In the genomic region with DNA sequence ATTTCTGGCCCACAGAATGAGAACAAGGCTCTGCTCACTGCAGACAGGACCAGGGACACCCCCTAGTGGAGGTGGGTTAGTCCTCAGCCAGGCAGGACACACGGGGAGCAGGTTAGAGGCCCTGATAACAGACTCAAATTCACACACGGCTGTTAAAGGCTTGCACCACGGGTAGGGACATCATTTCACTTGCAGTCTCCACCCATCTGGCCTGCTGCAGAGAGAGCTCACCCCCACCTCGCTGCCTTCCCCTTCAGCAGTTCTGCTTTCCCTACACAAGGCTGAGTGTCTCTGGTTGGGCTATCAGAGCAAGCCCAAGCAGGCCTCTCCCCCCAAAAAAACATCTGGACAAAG, we compare ENCODE assay signal across 10 cellular contexts. TPM values are rescaled to one million over a fixed set of nuclear protein-coding genes. Genes with fewer than 3 reads are reported as not detected.
A peak's percentile ranks its signal among the peaks of the same experiment; 100 is the strongest.
DNase-seq lines count a peak whose midpoint lies in the region; ATAC-seq, FAIRE-seq and TF ChIP-seq lines count a peak whose summit lies in the region.
"Had no signal": no experiment of that assay in that cellular context is flagged by ENCODE, and none has a peak within 500 bp of the region (broad histone marks: within the 10 kb centered on the region; RNA-seq: fewer than 3 reads in every experiment).

No MANE protein-coding gene starts in this region.

- H3K4me1 ChIP-seq in ascending aorta, result peaks cover 31 to 80% of the 10 kb centered on the region in 2 donors
- H3K4me1 ChIP-seq in left lung, result peaks cover 0 to 39% of the 10 kb centered on the region in 2 donors

- DNase-seq in BJ (ENCODE audit: low read depth) (no peak), H7 (peak; percentile 77), ascending aorta (ENCODE audit: low spot score in 2 of 2) (no peak), left lung (no peak), T-helper 1 cell (no peak), NCI-H1436 (lab: John Stamatoyannopoulos, UW) (no peak), HTR-8/SVneo (ENCODE audit: insufficient read length, low spot score) (no peak)
- DNase-seq in activated CD8-positive, alpha-beta memory T cell treated with anti-CD3 and anti-CD28 coated beads for 24 hours, result no peak
- DNase-seq: DMS79, NCI-H748 treated with DMSO at 0.1 percent for 48 hours had no signal

- peak; percentile 27 for TF ChIP-seq CTCF in BJ (IDR thresholded peaks at IDR 0.05; ENCODE audit: insufficient read depth, low read depth, low read length)
- TF ChIP-seq CTCF in ascending aorta (IDR thresholded peaks at IDR 0.05), result no peak
- TF ChIP-seq CTCF in left lung (IDR thresholded peaks at IDR 0.05), result no peak

- H3K9me3 ChIP-seq in ascending aorta (no peaks in the 10 kb centered on the region), left lung (no peaks in the 10 kb centered on the region)

- H3K27ac ChIP-seq in ascending aorta, result peak overlapping the region; percentile 86 to 87
- H3K27ac ChIP-seq in left lung, result no peak overlapping the region

- FAIRE-seq in HTR-8/SVneo (lab: Jason Lieb, UNC), result no peak

- peak; percentile 17 for ATAC-seq in left lung

- H3K4me3 ChIP-seq in BJ (ENCODE audit: low read depth, low read length) (no peak overlapping the region), H7 (ENCODE audit: insufficient read depth, low read depth, low read length) (no peak overlapping the region), ascending aorta (no peak overlapping the region), left lung (no peak overlapping the region)

- CTCF ChIA-PET in BJ (lab: Yijun Ruan, JAX), result interaction anchor here (0.6 to 2.3 kb wide), 28 partner anchors 9 to 381 kb away, joined by 3 to 31 read pairs (median 4); partner anchors contain the start of gene MEF2D

- H3K27me3 ChIP-seq in BJ (ENCODE audit: control insufficient read depth, insufficient read depth, low read length) (no peaks in the 10 kb centered on the region), H7 (ENCODE audit: control insufficient read depth, insufficient read depth, low read length) (no peaks in the 10 kb centered on the region), ascending aorta (no peaks in the 10 kb centered on the region), left lung (no peaks in the 10 kb centered on the region)

- intact Hi-C loops in ascending aorta (cut with DNase I) (loop anchor here (1.0 kb wide), 1 partner anchor 18 kb away; no protein-coding TSS in a partner anchor), left lung (cut with DNase I) (no loop called here)

- H3K36me3 ChIP-seq in BJ (ENCODE audit: control insufficient read depth, insufficient read depth, low read length), result peaks cover 60% of the 10 kb centered on the region
- H3K36me3 ChIP-seq in H7 (replicated peaks; ENCODE audit: control insufficient read depth, insufficient read depth, low read length), result peaks cover 21% of the 10 kb centered on the region
- peaks cover 81 to 82% of the 10 kb centered on the region in 2 donors for H3K36me3 ChIP-seq in ascending aorta
- peaks cover 0 to 85% of the 10 kb centered on the region in 2 donors for H3K36me3 ChIP-seq in left lung

- POLR2A ChIA-PET in BJ (lab: Charles Lee), result interaction anchor here (0.6 kb wide), 1 partner anchor 20 kb away, joined by 4 read pairs; no protein-coding TSS in a partner anchor

RNA-seq across cellular contexts. Expression of gene MEF2D, which starts 20.6 kb away (rescaled TPM):
- polyA plus RNA-seq in BJ (2011; rRNA removed), result 11.7 and 15.1 TPM in 2 replicates
- 16.7 and 23.6 TPM in 2 replicates for polyA minus RNA-seq in BJ (2011; rRNA and poly(A)+ RNA removed)
- total RNA-seq in H7 (2014; rRNA removed; shearing (Covaris generic)), result 14.2 TPM in 2 replicates
- total RNA-seq in ascending aorta (106 TPM), left lung (10 to 100 TPM; 45.4 to 52.8 TPM)

Comparison
In these comparisons a context has a peak if more than half of its experiments do, and no peak if none do; other contexts are left out.
1. H3K27ac ChIP-seq: peak in ascending aorta (2 of 2); none in left lung (0 of 2).